In genomic region chr1:97573560-97573959, GRCh38 we compare ENCODE assay signal across 13 cellular contexts.
DNase-seq lines count a peak whose midpoint lies in the region; ATAC-seq and TF ChIP-seq lines count a peak whose summit lies in the region.
"Had no signal": no experiment of that assay in that cellular context is flagged by ENCODE, and none has a peak within 500 bp of the region (broad histone marks: within the 10 kb centered on the region; RNA-seq: fewer than 3 reads in every experiment).

No MANE protein-coding gene starts in this region.

- H3K4me3 ChIP-seq in adipocyte (ENCODE audit: low read length) (no peak overlapping the region), fibroblast of mammary gland (ENCODE audit: control insufficient read depth, low read depth, low read length) (no peak overlapping the region), gastrocnemius medialis (no peak overlapping the region)

- H3K4me1 ChIP-seq in adipocyte (ENCODE audit: control insufficient read depth, insufficient read depth, low read length) (peaks cover 2% of the 10 kb centered on the region), gastrocnemius medialis (no peaks in the 10 kb centered on the region)

- peak; percentile 17 for DNase-seq in EL
- peak; percentile 67 for DNase-seq in adipocyte (ENCODE audit: low read depth)
- peak; percentile 11 for DNase-seq in fibroblast of mammary gland (ENCODE audit: low read depth)
- DNase-seq in iris pigment epithelial cell (ENCODE audit: low read depth), result peak; percentile 15
- DNase-seq in gastrocnemius medialis, result no peak
- DNase-seq: BE2C; CD4-positive, alpha-beta memory T cell; DMS79; GDM1 had no signal

- H3K36me3 ChIP-seq in adipocyte (ENCODE audit: control insufficient read depth, insufficient read depth, low read length, severe bottlenecking) (peaks cover 5% of the 10 kb centered on the region), gastrocnemius medialis (no peaks in the 10 kb centered on the region)

- no peak overlapping the region for H3K27ac ChIP-seq in gastrocnemius medialis
- H3K27ac ChIP-seq: C4-2B, HL-60 had no signal

- H3K9ac ChIP-seq in adipocyte (ENCODE audit: low read length), result no peak overlapping the region

- TF ChIP-seq CTCF in fibroblast of mammary gland (conservative IDR thresholded peaks at IDR 0.05; ENCODE audit: control insufficient read depth, insufficient read depth, low read depth, low read length), result no peak
- no peak for TF ChIP-seq CTCF in gastrocnemius medialis (IDR thresholded peaks at IDR 0.05 in 4 of 5, conservative IDR thresholded peaks at IDR 0.05 in 1 of 5)

- H3K27me3 ChIP-seq in adipocyte (replicated peaks; ENCODE audit: control insufficient read depth, insufficient read depth, low read length) (no peaks in the 10 kb centered on the region), gastrocnemius medialis (no peaks in the 10 kb centered on the region)
- H3K27me3 ChIP-seq: BE2C had no signal

- H3K9me3 ChIP-seq in adipocyte (ENCODE audit: control insufficient read depth, low read length) (no peaks in the 10 kb centered on the region), gastrocnemius medialis (no peaks in the 10 kb centered on the region)
- H3K9me3 ChIP-seq: BE2C had no signal

- no peak for TF ChIP-seq POLR2A in gastrocnemius medialis (IDR thresholded peaks at IDR 0.05)

- no peak for ATAC-seq in GM18858 (IDR thresholded peaks at IDR 0.05; ENCODE audit: unreplicated experiment)
- ATAC-seq in GM21576 (IDR thresholded peaks at IDR 0.05; ENCODE audit: unreplicated experiment), result no peak
- ATAC-seq in gastrocnemius medialis, result no peak

- intact Hi-C loops in gastrocnemius medialis (cut with DNase I; ENCODE audit: low total_unique reads), result no loop called here

- in situ Hi-C loops in gastrocnemius medialis (cut with MboI; ENCODE audit: low sequenced_read_pairs in 4 of 4), result no loop called here

Comparison
In these comparisons a context has a peak if more than half of its experiments do, and no peak if none do; other contexts are left out.
1. DNase-seq: peak in EL (single experiment), adipocyte (single experiment), fibroblast of mammary gland (single experiment) and iris pigment epithelial cell (single experiment); none in gastrocnemius medialis (0 of 2).